1 cellular context compared by ENCODE assay signal in the genomic region with DNA sequence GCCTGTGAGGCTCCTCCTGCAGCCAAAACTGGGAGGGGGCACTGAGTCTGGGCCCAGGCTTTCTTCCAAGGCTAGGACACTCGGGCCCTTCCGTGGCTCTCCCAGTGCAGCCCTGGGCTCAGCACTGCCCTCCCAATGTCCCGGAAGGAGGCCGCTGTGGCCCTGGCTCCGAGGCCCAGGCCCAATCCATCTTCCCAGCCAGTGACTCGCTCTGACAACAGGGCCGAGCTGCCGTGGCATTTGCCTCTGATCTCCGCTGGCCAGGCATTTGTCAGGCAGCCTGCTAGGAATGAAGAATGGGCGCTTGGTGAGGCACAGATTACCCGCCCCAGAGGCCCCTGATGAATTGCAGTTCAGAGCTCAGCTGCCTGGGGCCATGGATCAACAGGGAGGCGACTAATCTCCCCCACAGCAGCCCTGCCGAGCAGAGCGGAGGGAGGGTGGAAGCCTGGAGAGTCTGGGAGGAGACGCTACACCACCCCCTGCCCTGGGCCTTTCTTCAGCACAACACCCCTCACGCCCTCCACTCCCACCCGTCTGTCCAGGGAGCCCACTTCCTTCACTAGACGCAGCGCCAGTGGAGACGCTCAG.
TF ChIP-seq lines count a peak whose summit lies in the region.

No MANE protein-coding gene starts in this region.

TF ChIP-seq in H1, 55 proteins besides CTCF, POLR2A, EP300 and RAD21:
- TF ChIP-seq YY1 (IDR thresholded peaks at IDR 0.05; ENCODE audit: low read depth, low read length) (no peak), NANOG (IDR thresholded peaks at IDR 0.05; ENCODE audit: insufficient read depth, low read depth, low read length, poor library complexity, severe bottlenecking) (peak; percentile 54)
